ENCODE assay signal across 15 cellular contexts in genomic region chr2:236858661-236859060, GRCh38.
DNase-seq lines count a peak whose midpoint lies in the region; ATAC-seq and TF ChIP-seq lines count a peak whose summit lies in the region.
"Had no signal": no experiment of that assay in that cellular context is flagged by ENCODE, and none has a peak within 500 bp of the region (broad histone marks: within the 10 kb centered on the region; RNA-seq: fewer than 3 reads in every experiment).

No MANE protein-coding gene starts in this region.

- peaks cover 6% of the 10 kb centered on the region for H3K36me3 Mint-ChIP-seq in nephron progenitor cell (ENCODE audit: low read depth)
- H3K36me3 Mint-ChIP-seq: CD4-positive, CD25-positive, alpha-beta regulatory T cell had no signal

- H3K9me3 Mint-ChIP-seq in nephron progenitor cell = peaks cover 16% of the 10 kb centered on the region

- peaks cover 30% of the 10 kb centered on the region for H3K27me3 Mint-ChIP-seq in nephron progenitor cell (ENCODE audit: low read depth, poor library complexity)
- H3K27me3 Mint-ChIP-seq: CD4-positive, CD25-positive, alpha-beta regulatory T cell had no signal

- no peak overlapping the region for H3K27ac Mint-ChIP-seq in nephron progenitor cell
- H3K27ac Mint-ChIP-seq: B cell had no signal

- H3K4me1 Mint-ChIP-seq in nephron progenitor cell = peaks cover 45% of the 10 kb centered on the region
- H3K4me1 Mint-ChIP-seq: CD4-positive, CD25-positive, alpha-beta regulatory T cell had no signal

- no peak for ATAC-seq in GM18907 (IDR thresholded peaks at IDR 0.05; ENCODE audit: unreplicated experiment)

- no peak overlapping the region for H3K4me3 Mint-ChIP-seq in nephron progenitor cell
- H3K4me3 Mint-ChIP-seq: B cell; CD4-positive, CD25-positive, alpha-beta regulatory T cell had no signal

- DNase-seq in NCI-H446 treated with DMSO at 0.1 percent for 48 hours (lab: John Stamatoyannopoulos, UW) (peak; percentile 87), cerebellar cortex (ENCODE audit: low spot score) (peak; percentile 19), mesenteric fat pad (ENCODE audit: low spot score) (peak; percentile 83), ureter (ENCODE audit: low spot score) (peak; percentile 31), nephron progenitor cell (no peak), NCI-H1417 (lab: John Stamatoyannopoulos, UW) (no peak)
- DNase-seq: Caco-2; CD4-positive, CD25-positive, alpha-beta regulatory T cell; GM23248; KBM-7; NCI-H1436 treated with DMSO at 0.1 percent for 48 hours; NCI-H2029 treated with DMSO at 0.1 percent for 48 hours; NCI-H524 had no signal

- no peak for TF ChIP-seq CTCF in nephron progenitor cell (IDR thresholded peaks at IDR 0.05)

Comparison
In these comparisons a context has a peak if more than half of its experiments do, and no peak if none do; other contexts are left out.
1. DNase-seq: peak in NCI-H446 treated with DMSO at 0.1 percent for 48 hours (single experiment), cerebellar cortex (single experiment), mesenteric fat pad (single experiment) and ureter (single experiment); none in nephron progenitor cell (single experiment) and NCI-H1417 (0 of 3).